8 cellular contexts compared by ENCODE assay signal in the genomic region with DNA sequence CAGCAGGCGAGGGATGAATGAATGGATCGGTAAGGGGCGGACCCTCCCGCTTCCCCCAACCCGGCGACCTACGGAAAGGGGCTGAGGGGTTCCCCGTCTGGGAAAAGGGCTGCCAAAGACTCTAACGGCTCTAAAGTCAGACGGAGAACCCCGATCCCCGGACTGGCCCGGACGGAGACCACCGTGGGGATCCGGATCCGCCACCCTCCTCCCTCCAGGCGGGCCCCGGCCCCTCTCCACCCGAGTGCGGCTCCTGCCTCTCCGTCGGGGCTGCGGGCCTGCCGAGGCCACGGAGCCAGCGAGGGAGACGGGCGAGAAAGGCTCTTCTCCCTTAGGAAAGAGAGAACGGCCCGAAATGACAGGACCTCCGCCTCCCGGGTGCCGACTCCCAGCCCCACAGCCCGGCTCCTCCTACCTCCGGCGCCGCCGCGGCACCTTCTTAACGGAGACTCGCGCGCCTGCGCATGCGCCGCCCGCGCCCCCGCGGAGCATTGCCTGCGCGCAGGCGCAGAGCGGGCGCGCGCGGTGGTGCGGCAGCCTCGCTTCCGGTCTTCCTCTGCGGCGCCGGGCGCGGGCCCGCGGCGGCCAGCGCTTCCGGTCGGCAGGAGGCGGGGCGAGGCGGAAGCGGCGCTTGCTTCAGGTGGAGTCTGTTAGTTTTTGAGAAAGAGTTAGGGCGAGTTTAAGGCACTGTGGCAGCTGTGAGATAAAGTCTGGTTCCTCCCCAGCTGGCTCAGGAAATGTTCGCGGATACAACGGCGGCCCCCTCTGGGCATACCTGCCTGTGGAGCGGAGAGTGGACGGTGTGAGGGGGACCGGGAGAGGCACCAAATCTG. TPM values are rescaled to one million over a fixed set of nuclear protein-coding genes. Genes with fewer than 3 reads are reported as not detected.
A peak's percentile ranks its signal among the peaks of the same experiment; 100 is the strongest.
DNase-seq lines count a peak whose midpoint lies in the region; ATAC-seq, FAIRE-seq and TF ChIP-seq lines count a peak whose summit lies in the region.

A gene with protein sequence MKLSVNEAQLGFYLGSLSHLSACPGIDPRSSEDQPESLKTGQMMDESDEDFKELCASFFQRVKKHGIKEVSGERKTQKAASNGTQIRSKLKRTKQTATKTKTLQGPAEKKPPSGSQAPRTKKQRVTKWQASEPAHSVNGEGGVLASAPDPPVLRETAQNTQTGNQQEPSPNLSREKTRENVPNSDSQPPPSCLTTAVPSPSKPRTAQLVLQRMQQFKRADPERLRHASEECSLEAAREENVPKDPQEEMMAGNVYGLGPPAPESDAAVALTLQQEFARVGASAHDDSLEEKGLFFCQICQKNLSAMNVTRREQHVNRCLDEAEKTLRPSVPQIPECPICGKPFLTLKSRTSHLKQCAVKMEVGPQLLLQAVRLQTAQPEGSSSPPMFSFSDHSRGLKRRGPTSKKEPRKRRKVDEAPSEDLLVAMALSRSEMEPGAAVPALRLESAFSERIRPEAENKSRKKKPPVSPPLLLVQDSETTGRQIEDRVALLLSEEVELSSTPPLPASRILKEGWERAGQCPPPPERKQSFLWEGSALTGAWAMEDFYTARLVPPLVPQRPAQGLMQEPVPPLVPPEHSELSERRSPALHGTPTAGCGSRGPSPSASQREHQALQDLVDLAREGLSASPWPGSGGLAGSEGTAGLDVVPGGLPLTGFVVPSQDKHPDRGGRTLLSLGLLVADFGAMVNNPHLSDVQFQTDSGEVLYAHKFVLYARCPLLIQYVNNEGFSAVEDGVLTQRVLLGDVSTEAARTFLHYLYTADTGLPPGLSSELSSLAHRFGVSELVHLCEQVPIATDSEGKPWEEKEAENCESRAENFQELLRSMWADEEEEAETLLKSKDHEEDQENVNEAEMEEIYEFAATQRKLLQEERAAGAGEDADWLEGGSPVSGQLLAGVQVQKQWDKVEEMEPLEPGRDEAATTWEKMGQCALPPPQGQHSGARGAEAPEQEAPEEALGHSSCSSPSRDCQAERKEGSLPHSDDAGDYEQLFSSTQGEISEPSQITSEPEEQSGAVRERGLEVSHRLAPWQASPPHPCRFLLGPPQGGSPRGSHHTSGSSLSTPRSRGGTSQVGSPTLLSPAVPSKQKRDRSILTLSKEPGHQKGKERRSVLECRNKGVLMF (N-terminal part only) (minus strand): TSS at position 462 of the 833 bp plus-strand sequence. CDS start 2,642 bp downstream, outside the sequence.

- TF ChIP-seq CTCF in kidney (IDR thresholded peaks at IDR 0.05; ENCODE audit: borderline replicate concordance, extremely low read depth, insufficient read depth), result no peak

- no peak for FAIRE-seq in kidney (lab: Jason Lieb, UNC)

- H3K36me3 ChIP-seq in kidney (ENCODE audit: control insufficient read depth in 1 of 2, insufficient read depth in 2 of 2, low read length in 2 of 2), result peaks cover 0 to 3% of the 10 kb centered on the region in 2 donors

- no peaks in the 10 kb centered on the region for H3K9me3 ChIP-seq in kidney (ENCODE audit: control insufficient read depth in 1 of 2, low read length in 2 of 2)

- peak within 1 kb of the TSS; percentile 63 to 76 for H3K27ac ChIP-seq in kidney (ENCODE audit: low read depth in 2 of 2, low read length in 2 of 2)

- DNase-seq in AG20443 (ENCODE audit: low spot score) (peak; percentile 100), NCI-H460 (ENCODE audit: extremely low read depth, low read depth) (peak; percentile 90), kidney (peak; percentile 97)
- DNase-seq in central memory CD8-positive, alpha-beta T cell (ENCODE audit: low spot score in 2 of 2), result peak; percentile 84 to 87
- peak; percentile 74 to 86 (median 81) for DNase-seq in stimulated activated CD4-positive, alpha-beta T cell treated with anti-CD3 and anti-CD28 coated beads, Interleukin-12 subunit alpha, Interleukin-12 subunit beta, amount 100 ng/mL, for 48 hours (ENCODE audit: low read depth in 2 of 3, low spot score in 1 of 3)

- H3K4me1 ChIP-seq in kidney (ENCODE audit: control insufficient read depth in 1 of 2, insufficient read depth in 1 of 2, low read depth in 1 of 2, low read length in 2 of 2), result peaks cover 3 to 6% of the 10 kb centered on the region in 2 donors

- peak; percentile 84 for TF ChIP-seq POLR2A in GM19193 (IDR thresholded peaks at IDR 0.05; ENCODE audit: extremely low read depth, insufficient read depth, insufficient read length)

- peak; percentile 53 for ATAC-seq in HG03378 (IDR thresholded peaks at IDR 0.05; ENCODE audit: unreplicated experiment)
- peak; percentile 88 to 90 for ATAC-seq in activated CD4-positive, CD25-positive, alpha-beta regulatory T cell treated with anti-CD3 and anti-CD28 coated beads, Interleukin-2, amount 50 U/mL, for 24 hours
- ATAC-seq in central memory CD8-positive, alpha-beta T cell (replicated peaks; ENCODE audit: extremely low read depth, poor library complexity, severe bottlenecking), result peak; percentile 84

- peak within 1 kb of the TSS; percentile 96 for H3K4me3 Mint-ChIP-seq in central memory CD8-positive, alpha-beta T cell

- no peaks in the 10 kb centered on the region for H3K9me3 Mint-ChIP-seq in central memory CD8-positive, alpha-beta T cell

- H3K9ac ChIP-seq in kidney (ENCODE audit: low read length in 2 of 2), result peak within 1 kb of the TSS; percentile 90 to 92

- H3K36me3 Mint-ChIP-seq in central memory CD8-positive, alpha-beta T cell (ENCODE audit: insufficient read depth), result peaks cover 18% of the 10 kb centered on the region

- intact Hi-C loops in kidney (cut with DNase I), result no loop called here

- peaks cover 47% of the 10 kb centered on the region for H3K4me1 Mint-ChIP-seq in central memory CD8-positive, alpha-beta T cell

- H3K27me3 Mint-ChIP-seq in central memory CD8-positive, alpha-beta T cell, result no peaks in the 10 kb centered on the region

- H3K4me3 ChIP-seq in kidney (ENCODE audit: low read length in 2 of 2), result peak within 1 kb of the TSS; percentile 92 to 94

- peak within 1 kb of the TSS; percentile 98 for H3K27ac Mint-ChIP-seq in central memory CD8-positive, alpha-beta T cell (ENCODE audit: low read depth)

RNA-seq across cellular contexts. Expression of the gene that starts here (rescaled TPM):
- total RNA-seq in NCI-H460 (2014; rRNA removed; shearing (Covaris generic)), result 5.1 and 6.6 TPM in 2 replicates
- polyA plus RNA-seq in NCI-H460 (2014; cell fraction: nucleus; rRNA removed), result 13.3 and 14.2 TPM in 2 replicates
- 4.8 TPM for total RNA-seq in kidney
- polyA plus RNA-seq in kidney (ENCODE audit: insufficient read depth, low read depth, low replicate concordance), result 1.0 TPM

Comparison
In these comparisons a context has a peak if more than half of its experiments do, and no peak if none do; other contexts are left out.
1. Peak in every context shown above with its lines: DNase-seq, ATAC-seq, H3K4me3 ChIP-seq and H3K27ac ChIP-seq.